In genomic region chr1:20964540-20965484, GRCh38 we compare ENCODE assay signal across 9 cellular contexts.
DNase-seq lines count a peak whose midpoint lies in the region; ATAC-seq and TF ChIP-seq lines count a peak whose summit lies in the region.
"Had no signal": no experiment of that assay in that cellular context is flagged by ENCODE, and none has a peak within 500 bp of the region (broad histone marks: within the 10 kb centered on the region; RNA-seq: fewer than 3 reads in every experiment).

No MANE protein-coding gene starts in this region.

- H4K20me1 ChIP-seq in neural progenitor cell (ENCODE audit: low read depth): no peaks in the 10 kb centered on the region

- TF ChIP-seq CTCF in activated B cell treated with CpG ODN at 0.5 μM for 24 hours (IDR thresholded peaks at IDR 0.05) (no peak), neural progenitor cell (IDR thresholded peaks at IDR 0.05) (no peak)

- H3K4me3 ChIP-seq in HUES48 (ENCODE audit: low read depth, low read length): peak overlapping the region; percentile 10; the same call in 1 of the 2 replicates
- no peak overlapping the region for H3K4me3 ChIP-seq in neural progenitor cell

- H3K27me3 ChIP-seq in HUES48 (ENCODE audit: control insufficient read depth, insufficient read depth, low read length) (no peaks in the 10 kb centered on the region), neural progenitor cell (no peaks in the 10 kb centered on the region)

- peaks cover 25% of the 10 kb centered on the region for H3K4me1 Mint-ChIP-seq in activated B cell treated with CpG ODN at 0.5 μM for 24 hours
- no peaks in the 10 kb centered on the region for H3K4me1 Mint-ChIP-seq in neural progenitor cell

- CTCF ChIA-PET in activated B cell treated with CpG ODN at 0.5 μM for 24 hours (lab: Charles Lee): interaction anchor here (1.5 to 2.6 kb wide), 2 partner anchors 231 to 268 kb away, joined by 8 to 11 read pairs; no protein-coding TSS in a partner anchor
- CTCF ChIA-PET in HEK293T (lab: Yijun Ruan, JAX): no interaction called here

- peak; percentile 73 for DNase-seq in DMS53 treated with DMSO at 0.1 percent for 48 hours (lab: John Stamatoyannopoulos, UW; ENCODE audit: unreplicated experiment)
- DNase-seq in activated B cell treated with CpG ODN at 0.5 μM for 24 hours: no peak
- DNase-seq in HEK293T (ENCODE audit: extremely low spot score): no peak
- no peak for DNase-seq in NK-92 treated with Interleukin-12 subunit alpha and Interleukin-12 subunit beta, amount 100 ng/mL, for 24 hours (lab: John Stamatoyannopoulos, UW)
- DNase-seq in neural progenitor cell (ENCODE audit: low spot score): no peak
- no peak for DNase-seq in ecto neural progenitor cell (ENCODE audit: low spot score)
- DNase-seq: right cardiac atrium had no signal

- no peak overlapping the region for H2AFZ ChIP-seq in neural progenitor cell (replicated peaks)

- peak; percentile 75 for ATAC-seq in GM21360 (IDR thresholded peaks at IDR 0.05; ENCODE audit: unreplicated experiment)
- ATAC-seq in activated B cell treated with CpG ODN at 0.5 μM for 24 hours (ENCODE audit: low read depth): peak; percentile 91

- intact Hi-C loops in activated B cell treated with CpG ODN at 0.5 μM for 24 hours (cut with micrococcal nuclease): no loop called here

- no peaks in the 10 kb centered on the region for H3F3A ChIP-seq in neural progenitor cell (ENCODE audit: low read depth)

- no peak overlapping the region for H3K4me2 ChIP-seq in neural progenitor cell

- H3K27me3 Mint-ChIP-seq in activated B cell treated with CpG ODN at 0.5 μM for 24 hours (no peaks in the 10 kb centered on the region), neural progenitor cell (ENCODE audit: insufficient read depth, low read depth) (no peaks in the 10 kb centered on the region)

- POLR2A ChIA-PET in activated B cell treated with CpG ODN at 0.5 μM for 24 hours (lab: Charles Lee) (no interaction called here), HEK293T (lab: Yijun Ruan, JAX) (no interaction called here)

- H3K9ac ChIP-seq in HUES48 (ENCODE audit: low read depth, low read length) (no peak overlapping the region), neural progenitor cell (no peak overlapping the region)

- H3K36me3 Mint-ChIP-seq in activated B cell treated with CpG ODN at 0.5 μM for 24 hours (ENCODE audit: low read depth): peaks cover 23% of the 10 kb centered on the region
- H3K36me3 Mint-ChIP-seq in neural progenitor cell: peaks cover 10% of the 10 kb centered on the region

- H3K36me3 ChIP-seq in HUES48 (ENCODE audit: control insufficient read depth, insufficient read depth, low read length): peaks cover 14% of the 10 kb centered on the region
- H3K36me3 ChIP-seq in neural progenitor cell: no peaks in the 10 kb centered on the region

- H3K27ac ChIP-seq in HUES48 (ENCODE audit: low read depth, low read length): no peak overlapping the region
- H3K27ac ChIP-seq in neural progenitor cell: no peak overlapping the region

- H3K4me3 Mint-ChIP-seq in activated B cell treated with CpG ODN at 0.5 μM for 24 hours (peak overlapping the region; percentile 11), neural progenitor cell (no peak overlapping the region)

- peak overlapping the region; percentile 64 for H3K27ac Mint-ChIP-seq in activated B cell treated with CpG ODN at 0.5 μM for 24 hours
- H3K27ac Mint-ChIP-seq in neural progenitor cell: no peak overlapping the region

- H3K79me2 ChIP-seq in neural progenitor cell (ENCODE audit: low read depth): peaks cover 2% of the 10 kb centered on the region

- peaks cover 18% of the 10 kb centered on the region for H3K4me1 ChIP-seq in HUES48 (ENCODE audit: control insufficient read depth, insufficient read depth, low read length)
- peaks cover 9% of the 10 kb centered on the region for H3K4me1 ChIP-seq in neural progenitor cell

- H3K9me3 ChIP-seq in HUES48 (ENCODE audit: control insufficient read depth, insufficient read depth, low read length) (no peaks in the 10 kb centered on the region), neural progenitor cell (ENCODE audit: low read depth) (no peaks in the 10 kb centered on the region)

- H3K9me3 Mint-ChIP-seq in activated B cell treated with CpG ODN at 0.5 μM for 24 hours (no peaks in the 10 kb centered on the region), neural progenitor cell (no peaks in the 10 kb centered on the region)

TF ChIP-seq in HEK293T, 16 proteins besides CTCF, POLR2A, EP300 and RAD21:
- TF ChIP-seq NFRKB (IDR thresholded peaks at IDR 0.05) (no peak), HDGF (IDR thresholded peaks at IDR 0.05; ENCODE audit: borderline replicate concordance) (no peak), FOXK2 (IDR thresholded peaks at IDR 0.05) (no peak)
